In the genomic region with DNA sequence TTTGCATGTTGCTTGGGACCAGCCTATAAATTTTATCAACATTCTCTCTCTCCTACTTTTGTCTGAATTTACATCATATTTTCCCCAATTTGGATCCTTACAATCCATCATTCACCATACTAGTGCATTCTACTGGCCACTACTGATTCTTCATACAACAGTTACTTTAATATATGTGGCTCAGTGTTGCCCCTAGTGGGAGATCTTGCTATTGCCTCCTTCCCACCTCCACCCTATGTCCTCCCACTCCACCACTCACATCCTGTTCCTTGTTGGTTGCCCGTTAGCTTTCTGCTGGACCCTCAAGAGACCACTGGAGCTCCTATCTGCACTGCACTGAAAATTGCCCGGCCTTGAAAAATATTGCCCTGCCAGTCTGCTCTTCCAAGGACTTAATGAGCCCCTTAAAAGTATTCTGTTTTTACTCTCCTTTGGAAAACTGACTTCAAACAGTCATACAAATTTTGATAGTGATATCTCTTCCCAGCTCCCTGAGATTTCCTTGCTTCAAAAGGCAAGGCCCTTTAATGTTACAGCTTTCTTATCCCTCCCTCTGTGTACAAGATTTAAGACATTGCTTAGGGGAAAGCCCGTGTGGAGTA, we compare ENCODE assay signal across 1 cellular context.
TF ChIP-seq lines count a peak whose summit lies in the region.

No MANE protein-coding gene starts in this region.

TF ChIP-seq in K562, 482 proteins besides CTCF, POLR2A, EP300 and RAD21 (continued from another document):
- TF ChIP-seq, protein P1, sequence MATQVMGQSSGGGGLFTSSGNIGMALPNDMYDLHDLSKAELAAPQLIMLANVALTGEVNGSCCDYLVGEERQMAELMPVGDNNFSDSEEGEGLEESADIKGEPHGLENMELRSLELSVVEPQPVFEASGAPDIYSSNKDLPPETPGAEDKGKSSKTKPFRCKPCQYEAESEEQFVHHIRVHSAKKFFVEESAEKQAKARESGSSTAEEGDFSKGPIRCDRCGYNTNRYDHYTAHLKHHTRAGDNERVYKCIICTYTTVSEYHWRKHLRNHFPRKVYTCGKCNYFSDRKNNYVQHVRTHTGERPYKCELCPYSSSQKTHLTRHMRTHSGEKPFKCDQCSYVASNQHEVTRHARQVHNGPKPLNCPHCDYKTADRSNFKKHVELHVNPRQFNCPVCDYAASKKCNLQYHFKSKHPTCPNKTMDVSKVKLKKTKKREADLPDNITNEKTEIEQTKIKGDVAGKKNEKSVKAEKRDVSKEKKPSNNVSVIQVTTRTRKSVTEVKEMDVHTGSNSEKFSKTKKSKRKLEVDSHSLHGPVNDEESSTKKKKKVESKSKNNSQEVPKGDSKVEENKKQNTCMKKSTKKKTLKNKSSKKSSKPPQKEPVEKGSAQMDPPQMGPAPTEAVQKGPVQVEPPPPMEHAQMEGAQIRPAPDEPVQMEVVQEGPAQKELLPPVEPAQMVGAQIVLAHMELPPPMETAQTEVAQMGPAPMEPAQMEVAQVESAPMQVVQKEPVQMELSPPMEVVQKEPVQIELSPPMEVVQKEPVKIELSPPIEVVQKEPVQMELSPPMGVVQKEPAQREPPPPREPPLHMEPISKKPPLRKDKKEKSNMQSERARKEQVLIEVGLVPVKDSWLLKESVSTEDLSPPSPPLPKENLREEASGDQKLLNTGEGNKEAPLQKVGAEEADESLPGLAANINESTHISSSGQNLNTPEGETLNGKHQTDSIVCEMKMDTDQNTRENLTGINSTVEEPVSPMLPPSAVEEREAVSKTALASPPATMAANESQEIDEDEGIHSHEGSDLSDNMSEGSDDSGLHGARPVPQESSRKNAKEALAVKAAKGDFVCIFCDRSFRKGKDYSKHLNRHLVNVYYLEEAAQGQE (CRISPR knock-in tag; IDR thresholded peaks at IDR 0.05; ENCODE audit: low read depth): no peak
